In genomic region chr5:62431735-62432617, GRCh38 we compare ENCODE assay signal across 1 cellular context.
A peak's percentile ranks its signal among the peaks of the same experiment; 100 is the strongest.
TF ChIP-seq lines count a peak whose summit lies in the region.

No MANE protein-coding gene starts in this region.

TF ChIP-seq in K562, 482 proteins besides CTCF, POLR2A, EP300 and RAD21 (continued from another document):
- TF ChIP-seq CUX1 (CRISPR knock-in tag; IDR thresholded peaks at IDR 0.05) (0 out of 2 replicates have a peak, but pooled peaks have one; percentile 43), HIVEP1 (CRISPR knock-in tag; IDR thresholded peaks at IDR 0.05) (no peak), CCAR2 (IDR thresholded peaks at IDR 0.05; ENCODE audit: low read depth, low read length) (no peak), HOMEZ (CRISPR knock-in tag; IDR thresholded peaks at IDR 0.05) (no peak), ATF6 (CRISPR knock-in tag; IDR thresholded peaks at IDR 0.05) (no peak), ZNF175 (CRISPR knock-in tag; IDR thresholded peaks at IDR 0.05; ENCODE audit: low read depth) (peak; percentile 59), ZNF165 (CRISPR knock-in tag; IDR thresholded peaks at IDR 0.05; ENCODE audit: borderline replicate concordance) (0 out of 2 replicates have a peak, but pooled peaks have one; percentile 12), TEAD1 (CRISPR knock-in tag; IDR thresholded peaks at IDR 0.05) (no peak), RBBP5 (IDR thresholded peaks at IDR 0.05; ENCODE audit: borderline replicate concordance, insufficient read depth, low read length, poor library complexity, severe bottlenecking) (no peak), HMG20A (CRISPR knock-in tag; conservative IDR thresholded peaks at IDR 0.05) (no peak), MAZ (CRISPR knock-in tag; conservative IDR thresholded peaks at IDR 0.05 in 1 of 2, IDR thresholded peaks at IDR 0.05 in 1 of 2) (0 out of 4 replicates have a peak, but pooled peaks of 1 of the 2 experiments have one; percentile 19), GTF2A2 (tag; IDR thresholded peaks at IDR 0.05) (no peak), SMAD1 (IDR thresholded peaks at IDR 0.05; ENCODE audit: low read depth, low read length, partially characterized antibody) (no peak), RBM22 (IDR thresholded peaks at IDR 0.05; ENCODE audit: low read depth, low read length, poor library complexity, severe bottlenecking) (no peak), NFATC3 (IDR thresholded peaks at IDR 0.05) (0 out of 2 replicates have a peak, but pooled peaks have one; percentile 19), ID3 (CRISPR knock-in tag; IDR thresholded peaks at IDR 0.05) (no peak), ID3 (tag; IDR thresholded peaks at IDR 0.05) (0 out of 2 replicates have a peak, but pooled peaks have one; percentile 30), SOX6 (IDR thresholded peaks at IDR 0.05) (no peak), ZNF445 (CRISPR knock-in tag; IDR thresholded peaks at IDR 0.05; ENCODE audit: low read depth) (no peak), NR2C2 (CRISPR knock-in tag; IDR thresholded peaks at IDR 0.05) (no peak), NR2C2 (tag; IDR thresholded peaks at IDR 0.05) (peak; percentile 36), KAT7 (CRISPR knock-in tag; IDR thresholded peaks at IDR 0.05; ENCODE audit: borderline replicate concordance) (no peak), ZNF143 (CRISPR knock-in tag; IDR thresholded peaks at IDR 0.05) (no peak), PTTG1 (tag; IDR thresholded peaks at IDR 0.05; ENCODE audit: low read depth) (0 out of 2 replicates have a peak, but pooled peaks have one; percentile 22), ATF3 (IDR thresholded peaks at IDR 0.05) (peak; percentile 65), ATF3 (CRISPR knock-in tag; conservative IDR thresholded peaks at IDR 0.05) (no peak)
TF ChIP-seq in K562: peak in this region for 21.
